Comparison of ENCODE assay signal across 1 cellular context in the genomic region with DNA sequence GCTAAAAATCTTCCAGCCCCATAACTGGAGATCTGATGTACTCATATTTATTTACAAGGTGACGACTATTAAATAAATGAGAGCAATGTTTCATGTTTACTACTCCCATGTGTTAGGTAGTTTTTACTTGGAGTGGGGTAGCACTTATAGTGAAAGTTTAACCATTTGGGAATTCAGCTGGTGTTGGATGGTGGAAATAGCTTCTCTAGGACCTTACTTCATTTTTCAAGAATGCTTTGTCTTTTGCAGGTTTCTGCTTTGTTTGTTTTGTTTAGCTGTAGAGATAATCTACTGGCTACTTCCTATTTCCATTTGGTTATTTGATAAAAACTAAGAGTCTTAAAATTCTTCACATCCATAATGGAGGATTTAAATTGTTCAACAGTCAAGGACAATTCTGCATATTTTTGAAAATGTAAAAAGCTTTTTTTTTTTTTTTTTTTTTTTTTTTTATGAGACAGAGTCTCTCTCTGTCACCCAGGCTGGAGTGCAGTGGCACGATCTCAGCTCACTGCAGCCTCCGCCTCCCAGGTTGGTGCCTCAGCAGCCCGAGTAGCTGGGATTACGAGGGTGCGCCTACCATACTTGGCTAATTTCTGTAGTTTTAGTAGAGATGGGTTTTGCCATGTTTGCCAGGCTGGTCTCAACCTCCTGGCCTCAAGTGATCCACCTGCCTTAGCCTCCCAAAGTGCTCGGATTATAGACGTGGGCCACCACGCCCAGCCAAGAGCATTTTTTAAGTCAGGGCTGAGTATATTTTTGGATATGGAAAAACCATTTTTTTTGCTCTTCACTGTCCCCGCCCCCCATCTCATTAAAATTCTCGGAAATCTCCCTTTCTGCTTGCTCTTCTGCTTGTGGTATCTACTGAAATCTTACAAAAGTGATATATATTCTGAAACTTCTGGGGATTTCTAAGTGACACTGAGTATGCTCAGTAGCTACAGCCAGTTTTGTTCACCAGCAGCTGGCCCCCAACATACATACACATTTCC.
TF ChIP-seq lines count a peak whose summit lies in the region.

No MANE protein-coding gene starts in this region.

TF ChIP-seq in GM23338, 12 proteins besides CTCF, POLR2A, EP300 and RAD21 (continued from another document):
- TF ChIP-seq, protein P1, sequence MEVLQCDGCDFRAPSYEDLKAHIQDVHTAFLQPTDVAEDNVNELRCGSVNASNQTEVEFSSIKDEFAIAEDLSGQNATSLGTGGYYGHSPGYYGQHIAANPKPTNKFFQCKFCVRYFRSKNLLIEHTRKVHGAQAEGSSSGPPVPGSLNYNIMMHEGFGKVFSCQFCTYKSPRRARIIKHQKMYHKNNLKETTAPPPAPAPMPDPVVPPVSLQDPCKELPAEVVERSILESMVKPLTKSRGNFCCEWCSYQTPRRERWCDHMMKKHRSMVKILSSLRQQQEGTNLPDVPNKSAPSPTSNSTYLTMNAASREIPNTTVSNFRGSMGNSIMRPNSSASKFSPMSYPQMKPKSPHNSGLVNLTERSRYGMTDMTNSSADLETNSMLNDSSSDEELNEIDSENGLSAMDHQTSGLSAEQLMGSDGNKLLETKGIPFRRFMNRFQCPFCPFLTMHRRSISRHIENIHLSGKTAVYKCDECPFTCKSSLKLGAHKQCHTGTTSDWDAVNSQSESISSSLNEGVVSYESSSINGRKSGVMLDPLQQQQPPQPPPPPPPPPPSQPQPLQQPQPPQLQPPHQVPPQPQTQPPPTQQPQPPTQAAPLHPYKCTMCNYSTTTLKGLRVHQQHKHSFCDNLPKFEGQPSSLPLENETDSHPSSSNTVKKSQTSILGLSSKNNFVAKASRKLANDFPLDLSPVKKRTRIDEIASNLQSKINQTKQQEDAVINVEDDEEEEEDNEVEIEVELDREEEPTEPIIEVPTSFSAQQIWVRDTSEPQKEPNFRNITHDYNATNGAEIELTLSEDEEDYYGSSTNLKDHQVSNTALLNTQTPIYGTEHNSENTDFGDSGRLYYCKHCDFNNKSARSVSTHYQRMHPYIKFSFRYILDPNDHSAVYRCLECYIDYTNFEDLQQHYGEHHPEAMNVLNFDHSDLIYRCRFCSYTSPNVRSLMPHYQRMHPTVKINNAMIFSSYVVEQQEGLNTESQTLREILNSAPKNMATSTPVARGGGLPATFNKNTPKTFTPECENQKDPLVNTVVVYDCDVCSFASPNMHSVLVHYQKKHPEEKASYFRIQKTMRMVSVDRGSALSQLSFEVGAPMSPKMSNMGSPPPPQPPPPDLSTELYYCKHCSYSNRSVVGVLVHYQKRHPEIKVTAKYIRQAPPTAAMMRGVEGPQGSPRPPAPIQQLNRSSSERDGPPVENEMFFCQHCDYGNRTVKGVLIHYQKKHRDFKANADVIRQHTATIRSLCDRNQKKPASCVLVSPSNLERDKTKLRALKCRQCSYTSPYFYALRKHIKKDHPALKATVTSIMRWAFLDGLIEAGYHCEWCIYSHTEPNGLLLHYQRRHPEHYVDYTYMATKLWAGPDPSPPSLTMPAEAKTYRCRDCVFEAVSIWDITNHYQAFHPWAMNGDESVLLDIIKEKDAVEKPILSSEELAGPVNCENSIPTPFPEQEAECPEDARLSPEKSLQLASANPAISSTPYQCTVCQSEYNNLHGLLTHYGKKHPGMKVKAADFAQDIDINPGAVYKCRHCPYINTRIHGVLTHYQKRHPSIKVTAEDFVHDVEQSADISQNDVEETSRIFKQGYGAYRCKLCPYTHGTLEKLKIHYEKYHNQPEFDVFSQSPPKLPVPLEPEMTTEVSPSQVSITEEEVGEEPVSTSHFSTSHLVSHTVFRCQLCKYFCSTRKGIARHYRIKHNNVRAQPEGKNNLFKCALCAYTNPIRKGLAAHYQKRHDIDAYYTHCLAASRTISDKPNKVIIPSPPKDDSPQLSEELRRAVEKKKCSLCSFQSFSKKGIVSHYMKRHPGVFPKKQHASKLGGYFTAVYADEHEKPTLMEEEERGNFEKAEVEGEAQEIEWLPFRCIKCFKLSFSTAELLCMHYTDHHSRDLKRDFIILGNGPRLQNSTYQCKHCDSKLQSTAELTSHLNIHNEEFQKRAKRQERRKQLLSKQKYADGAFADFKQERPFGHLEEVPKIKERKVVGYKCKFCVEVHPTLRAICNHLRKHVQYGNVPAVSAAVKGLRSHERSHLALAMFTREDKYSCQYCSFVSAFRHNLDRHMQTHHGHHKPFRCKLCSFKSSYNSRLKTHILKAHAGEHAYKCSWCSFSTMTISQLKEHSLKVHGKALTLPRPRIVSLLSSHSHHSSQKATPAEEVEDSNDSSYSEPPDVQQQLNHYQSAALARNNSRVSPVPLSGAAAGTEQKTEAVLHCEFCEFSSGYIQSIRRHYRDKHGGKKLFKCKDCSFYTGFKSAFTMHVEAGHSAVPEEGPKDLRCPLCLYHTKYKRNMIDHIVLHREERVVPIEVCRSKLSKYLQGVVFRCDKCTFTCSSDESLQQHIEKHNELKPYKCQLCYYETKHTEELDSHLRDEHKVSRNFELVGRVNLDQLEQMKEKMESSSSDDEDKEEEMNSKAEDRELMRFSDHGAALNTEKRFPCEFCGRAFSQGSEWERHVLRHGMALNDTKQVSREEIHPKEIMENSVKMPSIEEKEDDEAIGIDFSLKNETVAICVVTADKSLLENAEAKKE (CRISPR knock-in tag; IDR thresholded peaks at IDR 0.05), result no peak
- TF ChIP-seq EZH2phosphoT487 (IDR thresholded peaks at IDR 0.05; ENCODE audit: unreplicated experiment) (no peak), JUNB (IDR thresholded peaks at IDR 0.05; ENCODE audit: unreplicated experiment) (no peak), NANOG (IDR thresholded peaks at IDR 0.05; ENCODE audit: borderline replicate concordance) (no peak), POLR2AphosphoS5 (IDR thresholded peaks at IDR 0.05; ENCODE audit: low read depth) (no peak), ZNF114 (CRISPR knock-in tag; IDR thresholded peaks at IDR 0.05) (no peak)
- TF ChIP-seq, protein P2, sequence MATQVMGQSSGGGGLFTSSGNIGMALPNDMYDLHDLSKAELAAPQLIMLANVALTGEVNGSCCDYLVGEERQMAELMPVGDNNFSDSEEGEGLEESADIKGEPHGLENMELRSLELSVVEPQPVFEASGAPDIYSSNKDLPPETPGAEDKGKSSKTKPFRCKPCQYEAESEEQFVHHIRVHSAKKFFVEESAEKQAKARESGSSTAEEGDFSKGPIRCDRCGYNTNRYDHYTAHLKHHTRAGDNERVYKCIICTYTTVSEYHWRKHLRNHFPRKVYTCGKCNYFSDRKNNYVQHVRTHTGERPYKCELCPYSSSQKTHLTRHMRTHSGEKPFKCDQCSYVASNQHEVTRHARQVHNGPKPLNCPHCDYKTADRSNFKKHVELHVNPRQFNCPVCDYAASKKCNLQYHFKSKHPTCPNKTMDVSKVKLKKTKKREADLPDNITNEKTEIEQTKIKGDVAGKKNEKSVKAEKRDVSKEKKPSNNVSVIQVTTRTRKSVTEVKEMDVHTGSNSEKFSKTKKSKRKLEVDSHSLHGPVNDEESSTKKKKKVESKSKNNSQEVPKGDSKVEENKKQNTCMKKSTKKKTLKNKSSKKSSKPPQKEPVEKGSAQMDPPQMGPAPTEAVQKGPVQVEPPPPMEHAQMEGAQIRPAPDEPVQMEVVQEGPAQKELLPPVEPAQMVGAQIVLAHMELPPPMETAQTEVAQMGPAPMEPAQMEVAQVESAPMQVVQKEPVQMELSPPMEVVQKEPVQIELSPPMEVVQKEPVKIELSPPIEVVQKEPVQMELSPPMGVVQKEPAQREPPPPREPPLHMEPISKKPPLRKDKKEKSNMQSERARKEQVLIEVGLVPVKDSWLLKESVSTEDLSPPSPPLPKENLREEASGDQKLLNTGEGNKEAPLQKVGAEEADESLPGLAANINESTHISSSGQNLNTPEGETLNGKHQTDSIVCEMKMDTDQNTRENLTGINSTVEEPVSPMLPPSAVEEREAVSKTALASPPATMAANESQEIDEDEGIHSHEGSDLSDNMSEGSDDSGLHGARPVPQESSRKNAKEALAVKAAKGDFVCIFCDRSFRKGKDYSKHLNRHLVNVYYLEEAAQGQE (IDR thresholded peaks at IDR 0.05; ENCODE audit: unreplicated experiment), result no peak
- TF ChIP-seq, protein P3, sequence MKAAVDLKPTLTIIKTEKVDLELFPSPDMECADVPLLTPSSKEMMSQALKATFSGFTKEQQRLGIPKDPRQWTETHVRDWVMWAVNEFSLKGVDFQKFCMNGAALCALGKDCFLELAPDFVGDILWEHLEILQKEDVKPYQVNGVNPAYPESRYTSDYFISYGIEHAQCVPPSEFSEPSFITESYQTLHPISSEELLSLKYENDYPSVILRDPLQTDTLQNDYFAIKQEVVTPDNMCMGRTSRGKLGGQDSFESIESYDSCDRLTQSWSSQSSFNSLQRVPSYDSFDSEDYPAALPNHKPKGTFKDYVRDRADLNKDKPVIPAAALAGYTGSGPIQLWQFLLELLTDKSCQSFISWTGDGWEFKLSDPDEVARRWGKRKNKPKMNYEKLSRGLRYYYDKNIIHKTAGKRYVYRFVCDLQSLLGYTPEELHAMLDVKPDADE (IDR thresholded peaks at IDR 0.05), result no peak
